Comparison of ENCODE assay signal across 12 cellular contexts in genomic region chr1:114126696-114127095, GRCh38. TPM values are rescaled to one million over a fixed set of nuclear protein-coding genes. Genes with fewer than 3 reads are reported as not detected.
A peak's percentile ranks its signal among the peaks of the same experiment; 100 is the strongest.
DNase-seq lines count a peak whose midpoint lies in the region; ATAC-seq and TF ChIP-seq lines count a peak whose summit lies in the region.
"Had no signal": no experiment of that assay in that cellular context is flagged by ENCODE, and none has a peak within 500 bp of the region (broad histone marks: within the 10 kb centered on the region; RNA-seq: fewer than 3 reads in every experiment).

No MANE protein-coding gene starts in this region.

- H3K4me1 ChIP-seq in suprapubic skin (no peaks in the 10 kb centered on the region), gastroesophageal sphincter (no peaks in the 10 kb centered on the region)

- ATAC-seq in GM19468 (IDR thresholded peaks at IDR 0.05; ENCODE audit: extremely low read depth, unreplicated experiment) (peak; percentile 81), HG03378 (IDR thresholded peaks at IDR 0.05; ENCODE audit: unreplicated experiment) (peak; percentile 84), gastroesophageal sphincter (no peak)

- H3K27ac ChIP-seq in suprapubic skin (no peak overlapping the region), gastroesophageal sphincter (no peak overlapping the region)
- H3K27ac ChIP-seq: cardiac muscle cell had no signal

- 82% methylated on average over 5 of the region's 5 CpGs for WGBS in suprapubic skin
- whole genome bisulfite sequencing in gastroesophageal sphincter (ENCODE audit: low coverage in 1 of 2), 2 donors = 71 to 80% methylated on average over 1 to 4 of the region's 5 CpGs

- H3K36me3 ChIP-seq in suprapubic skin (no peaks in the 10 kb centered on the region), gastroesophageal sphincter (no peaks in the 10 kb centered on the region)
- H3K36me3 ChIP-seq: cardiac muscle cell had no signal

- no peak for TF ChIP-seq POLR2A in suprapubic skin (IDR thresholded peaks at IDR 0.05)
- TF ChIP-seq POLR2A in gastroesophageal sphincter (IDR thresholded peaks at IDR 0.05) = no peak

- TF ChIP-seq CTCF in GM12875 (IDR thresholded peaks at IDR 0.05; ENCODE audit: borderline replicate concordance, insufficient read depth, low read depth, low read length) = no peak
- TF ChIP-seq CTCF in suprapubic skin (IDR thresholded peaks at IDR 0.05) = no peak
- no peak for TF ChIP-seq CTCF in gastroesophageal sphincter (IDR thresholded peaks at IDR 0.05)

- TF ChIP-seq EP300 in suprapubic skin (IDR thresholded peaks at IDR 0.05) (no peak), gastroesophageal sphincter (IDR thresholded peaks at IDR 0.05) (no peak)

- peak; percentile 17 to 27 for DNase-seq in hippocampal formation (lab: John Stamatoyannopoulos, UW)
- no peak for DNase-seq in H4 (ENCODE audit: low spot score)
- DNase-seq in NCI-H2196 (lab: John Stamatoyannopoulos, UW; ENCODE audit: unreplicated experiment) = no peak
- DNase-seq in suprapubic skin (ENCODE audit: low spot score in 2 of 2) = no peak
- DNase-seq: CD4-positive, alpha-beta memory T cell; Kasumi-1 had no signal

- H3K9me3 ChIP-seq in suprapubic skin (no peaks in the 10 kb centered on the region), gastroesophageal sphincter (no peaks in the 10 kb centered on the region)

- no peaks in the 10 kb centered on the region for H3K27me3 ChIP-seq in suprapubic skin
- no peaks in the 10 kb centered on the region for H3K27me3 ChIP-seq in gastroesophageal sphincter
- H3K27me3 ChIP-seq: cardiac muscle cell had no signal

- H3K4me3 ChIP-seq in GM12875 (ENCODE audit: low read depth, low read length) = peak overlapping the region; percentile 1
- no peak overlapping the region for H3K4me3 ChIP-seq in suprapubic skin
- H3K4me3 ChIP-seq in gastroesophageal sphincter = no peak overlapping the region
- H3K4me3 ChIP-seq: cardiac muscle cell had no signal

RNA-seq across cellular contexts. Expression of gene SYT6, which starts 27.0 kb away (rescaled TPM):
- total RNA-seq in H4 (2014; rRNA removed; shearing (Covaris generic)) = not detected in 2 replicates
- total RNA-seq in suprapubic skin = under 1 TPM in 1 of 4 donors, not detected in 3; 0.23 TPM
- 1 to 10 TPM in 1 of 4 donors, not detected in 3; 2.0 TPM for total RNA-seq in gastroesophageal sphincter
- total RNA-seq: activated CD8-positive, alpha-beta memory T cell treated with anti-CD3 and anti-CD28 coated beads for 36 hours; CD4-positive, alpha-beta memory T cell had no signal

Comparison
In these comparisons a context has a peak if more than half of its experiments do, and no peak if none do; other contexts are left out.
1. DNase-seq: peak in hippocampal formation (2 of 2); none in H4 (single experiment), NCI-H2196 (single experiment) and suprapubic skin (0 of 2).